In genomic region chr20:51118216-51118615, GRCh38 we compare ENCODE assay signal across 24 cellular contexts.
A peak's percentile ranks its signal among the peaks of the same experiment; 100 is the strongest.
DNase-seq lines count a peak whose midpoint lies in the region; ATAC-seq, FAIRE-seq and TF ChIP-seq lines count a peak whose summit lies in the region.
"Had no signal": no experiment of that assay in that cellular context is flagged by ENCODE, and none has a peak within 500 bp of the region (broad histone marks: within the 10 kb centered on the region; RNA-seq: fewer than 3 reads in every experiment).

No MANE protein-coding gene starts in this region.

- peak overlapping the region; percentile 11 for H2BK120ac ChIP-seq in IMR-90 (ENCODE audit: low read depth, low read length)
- H2BK120ac ChIP-seq in neuronal stem cell (ENCODE audit: low read depth, low read length): no peak overlapping the region

- H3K9ac ChIP-seq in IMR-90 (ENCODE audit: low read depth, low read length) (no peak overlapping the region), neuronal stem cell (ENCODE audit: low read depth, low read length, poor library complexity) (no peak overlapping the region)
- H3K9ac ChIP-seq: BLaER1 had no signal

- H3K4me1 ChIP-seq in A549 (peaks cover 48% of the 10 kb centered on the region), IMR-90 (ENCODE audit: control insufficient read depth, insufficient read depth, low read length) (peaks cover 26% of the 10 kb centered on the region), esophagus squamous epithelium (peaks cover 11 to 49% (median 19%) of the 10 kb centered on the region in 3 donors), neuronal stem cell (ENCODE audit: control insufficient read depth in 2 of 2, insufficient read depth in 1 of 2, low read depth in 1 of 2, low read length in 2 of 2) (peaks cover 3 to 10% of the 10 kb centered on the region in 2 donors)
- H3K4me1 ChIP-seq: HAP-1 had no signal

- H2AK5ac ChIP-seq in IMR-90 (ENCODE audit: low read depth, low read length) (peak overlapping the region; percentile 47), neuronal stem cell (ENCODE audit: low read depth, low read length) (peak overlapping the region; percentile 30)

- 100% methylated on average over 2 of the region's 2 CpGs for WGBS in A549 (ENCODE audit: missing lambda C conversion rate)
- no CpG with 5 or more reads among the region's 2 CpGs for WGBS in IMR-90 (ENCODE audit: extremely low coverage in 2 of 2, insufficient read length in 1 of 2), 2 experiments
- 70 to 82% methylated on average over 2 of the region's 2 CpGs for WGBS in esophagus squamous epithelium, 2 donors
- no CpG with 5 or more reads among the region's 2 CpGs for WGBS in neuronal stem cell (ENCODE audit: extremely low coverage in 2 of 2, insufficient read length in 2 of 2, insufficient replicate concordance in 1 of 2), 2 donors

- H2BK15ac ChIP-seq in IMR-90 (ENCODE audit: low read depth, low read length) (peak overlapping the region; percentile 20; the same call in 2 of the 3 replicates), neuronal stem cell (ENCODE audit: low read length) (peak overlapping the region; percentile 44)

- H3K27me3 ChIP-seq in IMR-90 (ENCODE audit: control insufficient read depth, insufficient read depth, low read length) (no peaks in the 10 kb centered on the region), esophagus squamous epithelium (peaks cover 0 to 6% (median 0%) of the 10 kb centered on the region in 4 donors), neuronal stem cell (ENCODE audit: control insufficient read depth in 3 of 3, insufficient read depth in 3 of 3, low read depth in 1 of 3, low read length in 3 of 3) (peaks cover 0 to 15% (median 0%) of the 10 kb centered on the region in 3 experiments)
- H3K27me3 ChIP-seq: BLaER1, SJSA1 had no signal

- dilution Hi-C loops in IMR-90 (cut with HindIII; ENCODE audit: low sequenced_read_pairs, unreplicated experiment): no loop called here

- H3K4me3 ChIP-seq in A549: no peak overlapping the region
- no peak overlapping the region for H3K4me3 ChIP-seq in IMR-90 (ENCODE audit: insufficient read depth, low read depth, low read length)
- no peak overlapping the region for H3K4me3 ChIP-seq in esophagus squamous epithelium
- no peak overlapping the region for H3K4me3 ChIP-seq in neuronal stem cell (ENCODE audit: low read length in 2 of 2)
- H3K4me3 ChIP-seq in coronary artery: no peak overlapping the region
- H3K4me3 ChIP-seq: BLaER1, HAP-1, SJSA1 had no signal

- DNase-seq in A549 (ENCODE audit: low read depth in 1 of 2, low spot score in 1 of 2): no peak
- DNase-seq in IMR-90: no peak
- DNase-seq in esophagus squamous epithelium (lab: John Stamatoyannopoulos, UW): no peak
- DNase-seq in neuronal stem cell (ENCODE audit: low spot score): no peak
- no peak for DNase-seq in coronary artery (ENCODE audit: low spot score)
- DNase-seq: CD4-positive, CD25-positive, alpha-beta regulatory T cell; KBM-7; MV-4-11; NCI-H1105; NCI-H146; NCI-H2029; NCI-H446 treated with DMSO at 0.1 percent for 48 hours; NCI-H526; Right ventricle myocardium superior; RPMI8226 had no signal

- H3K4ac ChIP-seq in IMR-90 (ENCODE audit: low read depth, low read length): peak overlapping the region; percentile 36; the same call in 1 of the 2 replicates
- no peak overlapping the region for H3K4ac ChIP-seq in neuronal stem cell (ENCODE audit: low read length)

- POLR2A ChIA-PET in A549 (lab: Yijun Ruan, JAX): no interaction called here
- POLR2A ChIA-PET in IMR-90 (lab: Charles Lee; ENCODE audit: unreplicated experiment): no interaction called here

- peak overlapping the region; percentile 0; the same call in 1 of the 2 replicates for H2BK20ac ChIP-seq in IMR-90 (ENCODE audit: low read depth, low read length)

- H3K36me3 ChIP-seq in IMR-90 (ENCODE audit: control insufficient read depth, insufficient read depth, low read length): no peaks in the 10 kb centered on the region
- no peaks in the 10 kb centered on the region for H3K36me3 ChIP-seq in esophagus squamous epithelium
- no peaks in the 10 kb centered on the region for H3K36me3 ChIP-seq in neuronal stem cell (replicated peaks in 1 of 2; ENCODE audit: control insufficient read depth in 2 of 2, insufficient read depth in 2 of 2, low read length in 2 of 2)
- H3K36me3 ChIP-seq: BLaER1, HAP-1, SJSA1 had no signal

- H3K18ac ChIP-seq in IMR-90 (ENCODE audit: low read depth, low read length) (no peak overlapping the region; the same call in 1 of the 2 replicates), neuronal stem cell (ENCODE audit: low read length) (peak overlapping the region; percentile 46)

- 0 out of 2 replicates have a peak overlapping the region, but pooled peaks have one; percentile 38 for H3K23ac ChIP-seq in IMR-90 (ENCODE audit: low read depth, low read length)
- no peak overlapping the region for H3K23ac ChIP-seq in neuronal stem cell (ENCODE audit: low read depth, low read length, poor library complexity)

- no peak overlapping the region for H3K56ac ChIP-seq in IMR-90 (ENCODE audit: extremely low read depth, insufficient read depth, low read length)

- TF ChIP-seq CTCF in A549 (IDR thresholded peaks at IDR 0.05): no peak
- TF ChIP-seq CTCF in IMR-90 (conservative IDR thresholded peaks at IDR 0.05; ENCODE audit: low read depth, low read length): no peak
- no peak for TF ChIP-seq CTCF in esophagus squamous epithelium (IDR thresholded peaks at IDR 0.05)
- TF ChIP-seq CTCF in coronary artery (IDR thresholded peaks at IDR 0.05): no peak

- H2AK9ac ChIP-seq in IMR-90 (replicated peaks; ENCODE audit: low read depth, low read length, poor library complexity): peak overlapping the region; percentile 22

- no peak overlapping the region for H4K5ac ChIP-seq in IMR-90 (ENCODE audit: low read depth, low read length)

- no peak for ATAC-seq in A549
- no peak for ATAC-seq in IMR-90 (ENCODE audit: low read depth)
- no peak for ATAC-seq in esophagus mucosa
- no peak for ATAC-seq in HG03039 (IDR thresholded peaks at IDR 0.05; ENCODE audit: unreplicated experiment)
- ATAC-seq in HG03139 (IDR thresholded peaks at IDR 0.05; ENCODE audit: unreplicated experiment): no peak

- in situ Hi-C loops in IMR-90 (cut with MboI; ENCODE audit: low sequenced_read_pairs): no loop called here

- H2BK5ac ChIP-seq in IMR-90 (ENCODE audit: low read depth, low read length, poor library complexity, severe bottlenecking): peak overlapping the region; percentile 9
- H2BK5ac ChIP-seq in neuronal stem cell (ENCODE audit: low read length): peak overlapping the region; percentile 9

- peaks cover 31% of the 10 kb centered on the region for H3K9me1 ChIP-seq in IMR-90 (ENCODE audit: insufficient read depth, low read length)

- FAIRE-seq in A549 (lab: Jason Lieb, UNC): no peak
- FAIRE-seq: D721Med, GM18507 had no signal

- H3K79me1 ChIP-seq in IMR-90 (ENCODE audit: low read depth in 1 of 2, low read length in 2 of 2) (no peaks in the 10 kb centered on the region), neuronal stem cell (ENCODE audit: low read depth, low read length) (no peaks in the 10 kb centered on the region)

- H2BK12ac ChIP-seq in neuronal stem cell (ENCODE audit: low read length): peak overlapping the region; percentile 43

- H2AFZ ChIP-seq in IMR-90 (replicated peaks; ENCODE audit: low read length, poor library complexity) (no peak overlapping the region), neuronal stem cell (ENCODE audit: low read length) (no peak overlapping the region)

- no peak overlapping the region for H4K8ac ChIP-seq in IMR-90 (ENCODE audit: low read depth in 2 of 2, low read length in 2 of 2)
- H4K8ac ChIP-seq in neuronal stem cell (ENCODE audit: low read depth, low read length): peak overlapping the region; percentile 30

- H3K27ac ChIP-seq in A549 (peak overlapping the region; percentile 56 to 73; a peak in 4 of 6 replicates), IMR-90 (ENCODE audit: insufficient read depth, low read length) (0 out of 2 replicates have a peak overlapping the region, but pooled peaks have one; percentile 2), esophagus squamous epithelium (peak overlapping the region in 3 of 4 donors; percentile 45 to 77 (median 74)), neuronal stem cell (replicated peaks; ENCODE audit: low read length) (no peak overlapping the region), coronary artery (no peak overlapping the region)
- H3K27ac ChIP-seq: 22Rv1, BLaER1, SJSA1 had no signal

- TF ChIP-seq POLR2A in A549 (IDR thresholded peaks at IDR 0.05; ENCODE audit: low read length): no peak
- no peak for TF ChIP-seq POLR2A in IMR-90 (IDR thresholded peaks at IDR 0.05; ENCODE audit: low read depth, low read length)
- no peak for TF ChIP-seq POLR2A in esophagus squamous epithelium (IDR thresholded peaks at IDR 0.05)

- no TSS peak for BruUV-seq in IMR-90 (replicated peaks; lab: Mats Ljungman, UMichigan)

- H3K4me2 ChIP-seq in A549: no peak overlapping the region
- no peak overlapping the region for H3K4me2 ChIP-seq in IMR-90 (ENCODE audit: low read depth, low read length)
- H3K4me2 ChIP-seq in neuronal stem cell (ENCODE audit: insufficient read depth, low read length, poor library complexity, severe bottlenecking): no peak overlapping the region
- H3K4me2 ChIP-seq: BLaER1 had no signal

- no peak for TF ChIP-seq RAD21 in A549 (conservative IDR thresholded peaks at IDR 0.05 in 1 of 2, IDR thresholded peaks at IDR 0.05 in 1 of 2)
- no peak for TF ChIP-seq RAD21 in IMR-90 (IDR thresholded peaks at IDR 0.05; ENCODE audit: low read length)

- H3K9me3 ChIP-seq in A549 (no peaks in the 10 kb centered on the region), IMR-90 (ENCODE audit: control insufficient read depth, insufficient read depth, low read length) (no peaks in the 10 kb centered on the region), esophagus squamous epithelium (no peaks in the 10 kb centered on the region), neuronal stem cell (replicated peaks in 1 of 2; ENCODE audit: control insufficient read depth in 2 of 2, insufficient read depth in 1 of 2, low read depth in 1 of 2, low read length in 2 of 2) (no peaks in the 10 kb centered on the region)
- H3K9me3 ChIP-seq: BLaER1, HAP-1, SJSA1 had no signal

- H4K91ac ChIP-seq in IMR-90 (ENCODE audit: insufficient read depth, low read depth, low read length) (peak overlapping the region; percentile 68), neuronal stem cell (ENCODE audit: low read depth, low read length, poor library complexity) (no peak overlapping the region)

- CTCF ChIA-PET in A549 (lab: Yijun Ruan, JAX): interaction anchor here (0.9 to 1.0 kb wide), 2 partner anchors 9 to 17 kb away, joined by 3 read pairs; no protein-coding TSS in a partner anchor
- CTCF ChIA-PET in IMR-90 (lab: Yijun Ruan, JAX): no interaction called here

- H4K20me1 ChIP-seq in IMR-90 (ENCODE audit: insufficient read depth, low read length): no peaks in the 10 kb centered on the region
- H4K20me1 ChIP-seq: BLaER1 had no signal

- TF ChIP-seq EP300 in A549 (IDR thresholded peaks at IDR 0.05): no peak

- intact Hi-C loops in IMR-90 (cut with micrococcal nuclease) (no loop called here), esophagus squamous epithelium (cut with DNase I) (no loop called here)

- H3K14ac ChIP-seq in IMR-90 (replicated peaks; ENCODE audit: low read depth, low read length) (0 out of 2 replicates have a peak overlapping the region, but pooled peaks have one; percentile 0), neuronal stem cell (ENCODE audit: low read length) (no peak overlapping the region)

TF ChIP-seq in A549, 52 proteins besides CTCF, POLR2A, EP300 and RAD21 (continues in another document):
- TF ChIP-seq FOXS1 (CRISPR knock-in tag; IDR thresholded peaks at IDR 0.05) (no peak), FOSB (CRISPR knock-in tag; IDR thresholded peaks at IDR 0.05) (no peak)

TF ChIP-seq in IMR-90, 13 proteins besides CTCF, POLR2A, EP300 and RAD21 (continues in another document):
- no peak for TF ChIP-seq MAFK (IDR thresholded peaks at IDR 0.05; ENCODE audit: low read depth, low read length)

Comparison
In these comparisons a context has a peak if more than half of its experiments do, and no peak if none do; other contexts are left out.
1. H3K27ac ChIP-seq: peak in A549 (2 of 2), IMR-90 (single experiment) and esophagus squamous epithelium (3 of 4); none in neuronal stem cell (single experiment) and coronary artery (0 of 2).